ENCODE assay signal across 20 cellular contexts in genomic region chr13:99383946-99384345, GRCh38.
A peak's percentile ranks its signal among the peaks of the same experiment; 100 is the strongest.
DNase-seq lines count a peak whose midpoint lies in the region; ATAC-seq and TF ChIP-seq lines count a peak whose summit lies in the region.
"Had no signal": no experiment of that assay in that cellular context is flagged by ENCODE, and none has a peak within 500 bp of the region (broad histone marks: within the 10 kb centered on the region; RNA-seq: fewer than 3 reads in every experiment).

No MANE protein-coding gene starts in this region.

- no peaks in the 10 kb centered on the region for H4K20me1 ChIP-seq in osteoblast (ENCODE audit: insufficient read depth, low read length)

- peak overlapping the region; percentile 95 for H3K27ac Mint-ChIP-seq in T-helper 2 cell treated with Interferon-gamma antibody and Interleukin-4, amounts not matched to agents 5 μg/mL and 100 μg/mL, for 36 hours
- peak overlapping the region; percentile 94 for H3K27ac Mint-ChIP-seq in activated naive CD8-positive, alpha-beta T cell
- no peak overlapping the region for H3K27ac Mint-ChIP-seq in MCF 10A (ENCODE audit: low read depth, unreplicated experiment)

- no TSS peak for BruUV-seq in MCF 10A (replicated peaks; lab: Mats Ljungman, UMichigan)

- TF ChIP-seq CTCF in osteoblast (IDR thresholded peaks at IDR 0.05; ENCODE audit: extremely low read depth, low read depth, low read length) (no peak), MCF 10A (IDR thresholded peaks at IDR 0.05; ENCODE audit: unreplicated experiment) (no peak)

- H3K4me3 Mint-ChIP-seq in T-helper 2 cell treated with Interferon-gamma antibody and Interleukin-4, amounts not matched to agents 5 μg/mL and 100 μg/mL, for 36 hours, result peak overlapping the region; percentile 77
- peak overlapping the region; percentile 69 for H3K4me3 Mint-ChIP-seq in activated naive CD8-positive, alpha-beta T cell
- H3K4me3 Mint-ChIP-seq in MCF 10A (ENCODE audit: unreplicated experiment), result no peak overlapping the region
- H3K4me3 Mint-ChIP-seq: activated B cell treated with CpG ODN at 0.5 μM for 24 hours had no signal

- intact Hi-C loops in MCF 10A (cut with micrococcal nuclease), result no loop called here

- peaks cover 29% of the 10 kb centered on the region for H3K36me3 Mint-ChIP-seq in T-helper 2 cell treated with Interferon-gamma antibody and Interleukin-4, amounts not matched to agents 5 μg/mL and 100 μg/mL, for 36 hours (ENCODE audit: low read depth)
- peaks cover 10% of the 10 kb centered on the region for H3K36me3 Mint-ChIP-seq in activated naive CD8-positive, alpha-beta T cell
- H3K36me3 Mint-ChIP-seq in MCF 10A (ENCODE audit: insufficient read depth, unreplicated experiment), result peaks cover 33% of the 10 kb centered on the region

- POLR2A ChIA-PET in MCF 10A (lab: Yijun Ruan, JAX), result no interaction called here

- H3K27me3 ChIP-seq in osteoblast (ENCODE audit: insufficient read depth, low read length), result no peaks in the 10 kb centered on the region

- ATAC-seq in activated CD4-positive, CD25-positive, alpha-beta regulatory T cell treated with anti-CD3 and anti-CD28 coated beads, Interleukin-2, amount 50 U/mL, for 24 hours, result peak; percentile 11 to 17
- ATAC-seq in GM21528 (IDR thresholded peaks at IDR 0.05; ENCODE audit: low FRiP score, unreplicated experiment), result no peak
- ATAC-seq: esophagus mucosa, K562, left ventricle myocardium superior had no signal

- DNase-seq in activated CD4-positive, CD25-positive, alpha-beta regulatory T cell treated with anti-CD3 and anti-CD28 coated beads, Interleukin-2, amount 50 U/mL, for 72 hours, result no peak
- DNase-seq in T-helper 2 cell treated with Interferon-gamma antibody and Interleukin-4, amounts not matched to agents 5 μg/mL and 100 μg/mL, for 36 hours (ENCODE audit: low spot score), result peak; percentile 39
- peak; percentile 49 for DNase-seq in osteoblast (ENCODE audit: insufficient read length, low spot score, missing footprints)
- no peak for DNase-seq in MCF 10A (ENCODE audit: unreplicated experiment)
- no peak for DNase-seq in activated effector memory CD4-positive, alpha-beta T cell treated with anti-CD3 and anti-CD28 coated beads, Interleukin-2, amount 50 U/mL, for 16 hours
- DNase-seq: 8988T, activated B cell treated with CpG ODN at 0.5 μM for 24 hours, DMS79 treated with DMSO at 0.1 percent for 48 hours, H7, left ventricle myocardium superior, NCI-H2081 treated with DMSO at 0.1 percent for 48 hours, NCI-H526 treated with DMSO at 0.1 percent for 48 hours, occipital lobe, SHP77 treated with DMSO at 0.1 percent for 48 hours had no signal

- H3K36me3 ChIP-seq in osteoblast (ENCODE audit: insufficient read depth, low read length), result no peaks in the 10 kb centered on the region

- no peak overlapping the region for H3K4me3 ChIP-seq in osteoblast (ENCODE audit: insufficient read depth, low read length)
- H3K4me3 ChIP-seq: K562 had no signal

- no peaks in the 10 kb centered on the region for H3K27me3 Mint-ChIP-seq in T-helper 2 cell treated with Interferon-gamma antibody and Interleukin-4, amounts not matched to agents 5 μg/mL and 100 μg/mL, for 36 hours (ENCODE audit: low read depth)
- H3K27me3 Mint-ChIP-seq in activated naive CD8-positive, alpha-beta T cell, result no peaks in the 10 kb centered on the region
- no peaks in the 10 kb centered on the region for H3K27me3 Mint-ChIP-seq in MCF 10A (ENCODE audit: insufficient read depth, unreplicated experiment)
- H3K27me3 Mint-ChIP-seq: activated B cell treated with CpG ODN at 0.5 μM for 24 hours had no signal

- H3K4me1 Mint-ChIP-seq in T-helper 2 cell treated with Interferon-gamma antibody and Interleukin-4, amounts not matched to agents 5 μg/mL and 100 μg/mL, for 36 hours (ENCODE audit: low read depth), result peaks cover 79% of the 10 kb centered on the region
- H3K4me1 Mint-ChIP-seq in activated naive CD8-positive, alpha-beta T cell (ENCODE audit: low read depth), result peaks cover 95% of the 10 kb centered on the region
- peaks cover 18% of the 10 kb centered on the region for H3K4me1 Mint-ChIP-seq in MCF 10A (ENCODE audit: insufficient read depth, unreplicated experiment)

- H3K4me1 ChIP-seq in osteoblast (ENCODE audit: insufficient read depth, low read length), result no peaks in the 10 kb centered on the region

- no peak overlapping the region for H3K4me2 ChIP-seq in osteoblast (ENCODE audit: insufficient read depth, low read length)

- no peak overlapping the region for H2AFZ ChIP-seq in osteoblast (ENCODE audit: low read length)

- H3K79me2 ChIP-seq in osteoblast (ENCODE audit: insufficient read depth, low read length), result no peaks in the 10 kb centered on the region

- no peaks in the 10 kb centered on the region for H3K9me3 ChIP-seq in osteoblast (ENCODE audit: low read depth, low read length)

- no peak overlapping the region for H3K27ac ChIP-seq in osteoblast (ENCODE audit: low read depth, low read length)
- H3K27ac ChIP-seq: C4-2B had no signal

- no peaks in the 10 kb centered on the region for H3K9me3 Mint-ChIP-seq in T-helper 2 cell treated with Interferon-gamma antibody and Interleukin-4, amounts not matched to agents 5 μg/mL and 100 μg/mL, for 36 hours
- no peaks in the 10 kb centered on the region for H3K9me3 Mint-ChIP-seq in activated naive CD8-positive, alpha-beta T cell (ENCODE audit: low read depth)
- no peaks in the 10 kb centered on the region for H3K9me3 Mint-ChIP-seq in MCF 10A (ENCODE audit: unreplicated experiment)
- H3K9me3 Mint-ChIP-seq: activated B cell treated with CpG ODN at 0.5 μM for 24 hours had no signal

- CTCF ChIA-PET in MCF 10A (lab: Yijun Ruan, JAX), result no interaction called here

Comparison
In these comparisons a context has a peak if more than half of its experiments do, and no peak if none do; other contexts are left out.
1. DNase-seq: peak in T-helper 2 cell treated with Interferon-gamma antibody and Interleukin-4, amounts not matched to agents 5 μg/mL and 100 μg/mL, for 36 hours (single experiment) and osteoblast (single experiment); none in activated CD4-positive, CD25-positive, alpha-beta regulatory T cell treated with anti-CD3 and anti-CD28 coated beads, Interleukin-2, amount 50 U/mL, for 72 hours (single experiment), MCF 10A (single experiment) and activated effector memory CD4-positive, alpha-beta T cell treated with anti-CD3 and anti-CD28 coated beads, Interleukin-2, amount 50 U/mL, for 16 hours (single experiment).